ENCODE assay signal across 8 cellular contexts in the genomic region with DNA sequence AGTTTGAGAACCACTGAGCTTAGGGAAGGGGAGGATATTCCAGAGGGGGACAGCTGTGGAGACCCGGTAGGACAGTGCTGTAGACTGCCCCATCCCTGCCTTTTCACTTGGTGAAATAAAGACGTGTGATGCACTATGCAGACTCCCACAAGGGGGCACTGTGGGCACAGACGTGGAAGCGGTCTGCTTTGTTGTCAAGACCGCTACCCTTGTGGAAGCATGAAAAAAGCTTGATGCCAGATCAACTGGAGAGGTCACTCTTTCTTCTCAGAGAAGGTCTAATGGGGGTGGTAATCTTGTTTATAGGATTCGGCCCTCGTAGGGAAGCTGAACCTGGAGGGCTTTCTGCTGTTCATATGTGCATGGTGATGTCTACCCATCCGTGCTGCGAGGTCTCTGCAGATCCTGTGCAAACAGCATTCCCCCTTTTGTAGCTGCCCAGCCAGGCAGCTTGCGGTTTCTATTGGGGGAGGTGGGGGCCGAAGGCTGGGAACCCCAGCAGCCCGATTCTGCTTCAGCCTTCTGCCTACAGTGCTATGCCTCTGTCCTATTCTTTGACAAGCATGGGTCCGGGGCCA. TPM values are rescaled to one million over a fixed set of nuclear protein-coding genes. Genes with fewer than 3 reads are reported as not detected.
A peak's percentile ranks its signal among the peaks of the same experiment; 100 is the strongest.
DNase-seq lines count a peak whose midpoint lies in the region; ATAC-seq and TF ChIP-seq lines count a peak whose summit lies in the region.

No MANE protein-coding gene starts in this region.

- peak; percentile 58 for ATAC-seq in HG03571 (IDR thresholded peaks at IDR 0.05; ENCODE audit: unreplicated experiment)
- ATAC-seq in activated CD8-positive, alpha-beta memory T cell treated with anti-CD3 and anti-CD28 coated beads, Interleukin-2, amount 10 ng/mL, durations not matched to agents 7 days and 5 days, result peak; percentile 86

- peak; percentile 60 for DNase-seq in SIG-M5 treated with dmso at 0.1 percent for 504 hours (lab: John Stamatoyannopoulos, UW; ENCODE audit: unreplicated experiment)
- DNase-seq in SIG-M5 (lab: John Stamatoyannopoulos, UW), result no peak
- DNase-seq in NOMO-1 (lab: John Stamatoyannopoulos, UW; ENCODE audit: unreplicated experiment in 2 of 2), result peak; percentile 50 to 73
- DNase-seq in activated CD8-positive, alpha-beta memory T cell treated with anti-CD3 and anti-CD28 coated beads, Interleukin-2, amount 10 ng/mL, durations not matched to agents 7 days and 5 days, result peak; percentile 89
- DNase-seq in endothelial cell (ENCODE audit: low spot score), result peak; percentile 95
- DNase-seq in mucosa of gallbladder (ENCODE audit: low spot score), result peak; percentile 88
- DNase-seq in stimulated activated CD8-positive, alpha-beta memory T cell treated with anti-CD3 and anti-CD28 coated beads, Interleukin-4, amount 100 ng/mL, for 48 hours, result peak; percentile 95

- H3K9me3 Mint-ChIP-seq in activated CD8-positive, alpha-beta memory T cell treated with anti-CD3 and anti-CD28 coated beads, Interleukin-2, amount 10 ng/mL, durations not matched to agents 7 days and 5 days (ENCODE audit: low read depth), result no peaks in the 10 kb centered on the region
- H3K9me3 Mint-ChIP-seq in endothelial cell (ENCODE audit: unreplicated experiment), result no peaks in the 10 kb centered on the region

- no peaks in the 10 kb centered on the region for H3K27me3 Mint-ChIP-seq in activated CD8-positive, alpha-beta memory T cell treated with anti-CD3 and anti-CD28 coated beads, Interleukin-2, amount 10 ng/mL, durations not matched to agents 7 days and 5 days
- H3K27me3 Mint-ChIP-seq in endothelial cell (ENCODE audit: unreplicated experiment), result peaks cover 2% of the 10 kb centered on the region

- no peak overlapping the region for H3K4me3 Mint-ChIP-seq in activated CD8-positive, alpha-beta memory T cell treated with anti-CD3 and anti-CD28 coated beads, Interleukin-2, amount 10 ng/mL, durations not matched to agents 7 days and 5 days
- H3K4me3 Mint-ChIP-seq in endothelial cell (ENCODE audit: unreplicated experiment), result no peak overlapping the region

- CTCF ChIA-PET in activated CD8-positive, alpha-beta memory T cell treated with anti-CD3 and anti-CD28 coated beads, Interleukin-2, amount 10 ng/mL, durations not matched to agents 7 days and 5 days (lab: Charles Lee), result interaction anchor here (0.6 to 3.2 kb wide), 34 partner anchors 10 to 1160 kb away, joined by 3 to 29 read pairs (median 4); a partner anchor contains a TSS

- no peak overlapping the region for H3K27ac Mint-ChIP-seq in activated CD8-positive, alpha-beta memory T cell treated with anti-CD3 and anti-CD28 coated beads, Interleukin-2, amount 10 ng/mL, durations not matched to agents 7 days and 5 days
- no peak overlapping the region for H3K27ac Mint-ChIP-seq in endothelial cell (ENCODE audit: unreplicated experiment)

- peaks cover 5% of the 10 kb centered on the region for H3K36me3 Mint-ChIP-seq in activated CD8-positive, alpha-beta memory T cell treated with anti-CD3 and anti-CD28 coated beads, Interleukin-2, amount 10 ng/mL, durations not matched to agents 7 days and 5 days
- no peaks in the 10 kb centered on the region for H3K36me3 Mint-ChIP-seq in endothelial cell (ENCODE audit: low read depth, unreplicated experiment)

- peaks cover 27% of the 10 kb centered on the region for H3K4me1 Mint-ChIP-seq in activated CD8-positive, alpha-beta memory T cell treated with anti-CD3 and anti-CD28 coated beads, Interleukin-2, amount 10 ng/mL, durations not matched to agents 7 days and 5 days
- peaks cover 5% of the 10 kb centered on the region for H3K4me1 Mint-ChIP-seq in endothelial cell (ENCODE audit: unreplicated experiment)

- TF ChIP-seq CTCF in endothelial cell (IDR thresholded peaks at IDR 0.05; ENCODE audit: unreplicated experiment), result peak; percentile 94

RNA-seq across cellular contexts. Expression of a gene that starts 13.7 kb away (rescaled TPM):
- 1,000 to 10,000 TPM; 1,245 to 1,320 TPM for total RNA-seq in activated CD8-positive, alpha-beta memory T cell treated with anti-CD3 and anti-CD28 coated beads, Interleukin-2, amount 10 ng/mL, durations not matched to agents 7 days and 5 days
- total RNA-seq in endothelial cell (ENCODE audit: unreplicated experiment) (1,458 TPM), mucosa of gallbladder (978 TPM)

RNA-seq across cellular contexts. Expression of a gene that starts 18.1 kb away (rescaled TPM):
- total RNA-seq in activated CD8-positive, alpha-beta memory T cell treated with anti-CD3 and anti-CD28 coated beads, Interleukin-2, amount 10 ng/mL, durations not matched to agents 7 days and 5 days, result 10 to 100 TPM; 17.7 to 20.8 TPM
- 18.4 TPM for total RNA-seq in endothelial cell (ENCODE audit: unreplicated experiment)
- 12.1 TPM for total RNA-seq in mucosa of gallbladder
